8 cellular contexts compared by ENCODE assay signal in genomic region chr17:27526603-27527002, GRCh38.
DNase-seq lines count a peak whose midpoint lies in the region; ATAC-seq and TF ChIP-seq lines count a peak whose summit lies in the region.

No MANE protein-coding gene starts in this region.

- peaks cover 39% of the 10 kb centered on the region for H3K4me1 ChIP-seq in neural progenitor cell

- peaks cover 50% of the 10 kb centered on the region for H3K79me2 ChIP-seq in neural progenitor cell (ENCODE audit: low read depth)

- H3K4me3 ChIP-seq in neural progenitor cell: no peak overlapping the region
- no peak overlapping the region for H3K4me3 ChIP-seq in MG63

- H3K9me3 Mint-ChIP-seq in neural progenitor cell: no peaks in the 10 kb centered on the region

- no peak overlapping the region for H3K4me3 Mint-ChIP-seq in neural progenitor cell

- peaks cover 41% of the 10 kb centered on the region for H3K4me1 Mint-ChIP-seq in neural progenitor cell

- H3K9me3 ChIP-seq in neural progenitor cell (ENCODE audit: low read depth) (no peaks in the 10 kb centered on the region), MG63 (no peaks in the 10 kb centered on the region)

- ATAC-seq in GM21529 (IDR thresholded peaks at IDR 0.05; ENCODE audit: unreplicated experiment): peak; percentile 51
- ATAC-seq in HG02973 (IDR thresholded peaks at IDR 0.05; ENCODE audit: unreplicated experiment): no peak

- H3K27ac ChIP-seq in caudate nucleus (ENCODE audit: low read depth, low read length): peak overlapping the region; percentile 11
- H3K27ac ChIP-seq in neural progenitor cell: no peak overlapping the region

- no peak overlapping the region for H3K9ac ChIP-seq in neural progenitor cell

- H3F3A ChIP-seq in neural progenitor cell (ENCODE audit: low read depth): peaks cover 19% of the 10 kb centered on the region

- H2AFZ ChIP-seq in neural progenitor cell (replicated peaks): no peak overlapping the region

- no peak for TF ChIP-seq CTCF in neural progenitor cell (IDR thresholded peaks at IDR 0.05)

- peaks cover 60% of the 10 kb centered on the region for H4K20me1 ChIP-seq in neural progenitor cell (ENCODE audit: low read depth)

- peaks cover 13% of the 10 kb centered on the region for H3K27me3 Mint-ChIP-seq in neural progenitor cell (ENCODE audit: insufficient read depth, low read depth)

- DNase-seq in EL (peak; percentile 14), NCI-H2227 (lab: John Stamatoyannopoulos, UW; ENCODE audit: unreplicated experiment) (peak; percentile 19), caudate nucleus (lab: John Stamatoyannopoulos, UW) (peak in 8 of 61 donors; percentile 18 to 32 (median 24)), neural progenitor cell (ENCODE audit: low spot score) (peak; percentile 44), A172 (ENCODE audit: low spot score) (no peak), MG63 (no peak)

- H3K27ac Mint-ChIP-seq in neural progenitor cell: peak overlapping the region; percentile 67

- H3K27me3 ChIP-seq in neural progenitor cell (no peaks in the 10 kb centered on the region), MG63 (no peaks in the 10 kb centered on the region)

- H3K36me3 ChIP-seq in neural progenitor cell: no peaks in the 10 kb centered on the region
- H3K36me3 ChIP-seq in MG63: no peaks in the 10 kb centered on the region

- no peaks in the 10 kb centered on the region for H3K36me3 Mint-ChIP-seq in neural progenitor cell

- peak overlapping the region; percentile 59 for H3K4me2 ChIP-seq in neural progenitor cell

Comparison
In these comparisons a context has a peak if more than half of its experiments do, and no peak if none do; other contexts are left out.
1. DNase-seq: peak in EL (single experiment), NCI-H2227 (single experiment) and neural progenitor cell (single experiment); none in A172 (single experiment) and MG63 (single experiment).